ENCODE assay signal across 8 cellular contexts in genomic region chr7:116671681-116672595, GRCh38. TPM values are rescaled to one million over a fixed set of nuclear protein-coding genes. Genes with fewer than 3 reads are reported as not detected.
DNase-seq lines count a peak whose midpoint lies in the region; ATAC-seq and TF ChIP-seq lines count a peak whose summit lies in the region.

Gene MET (plus strand): TSS chr7:116672196. CDS start chr7:116699085, 26,889 bp downstream.

- in situ Hi-C loops in endometrial microvascular endothelial cells (cut with HindIII; ENCODE audit: inconsistent ontology term, low pct_unique_long_range_greater_than_20kb, low sequenced_read_pairs), result no loop called here

- peak within 1 kb of the TSS; percentile 79 for H3K4me3 Mint-ChIP-seq in activated B cell treated with CpG ODN at 0.5 μM for 24 hours

- ATAC-seq in HG02678 (IDR thresholded peaks at IDR 0.05; ENCODE audit: unreplicated experiment), result peak; percentile 93
- ATAC-seq in activated B cell treated with CpG ODN at 0.5 μM for 24 hours (ENCODE audit: low read depth), result peak; percentile 86

- no peaks in the 10 kb centered on the region for H3K36me3 Mint-ChIP-seq in activated B cell treated with CpG ODN at 0.5 μM for 24 hours (ENCODE audit: low read depth)

- intact Hi-C loops in activated B cell treated with CpG ODN at 0.5 μM for 24 hours (cut with micrococcal nuclease), result loop anchor here (1.0 to 5.0 kb wide), 8 partner anchors 41 to 505 kb away; partner anchors contain the start of gene CAV1

- no peak within 1 kb of the TSS for H3K27ac Mint-ChIP-seq in activated B cell treated with CpG ODN at 0.5 μM for 24 hours

- H3K27me3 Mint-ChIP-seq in activated B cell treated with CpG ODN at 0.5 μM for 24 hours, result peaks cover 64% of the 10 kb centered on the region

- no peak for TF ChIP-seq CTCF in activated B cell treated with CpG ODN at 0.5 μM for 24 hours (IDR thresholded peaks at IDR 0.05)

- DNase-seq in activated T-cell treated with anti-CD3 and anti-CD28 coated beads for 24 hours (ENCODE audit: low read depth) (peak; percentile 6), NCI-H1105 treated with DMSO at 0.1 percent for 48 hours (lab: John Stamatoyannopoulos, UW) (peak; percentile 67), activated B cell treated with CpG ODN at 0.5 μM for 24 hours (peak; percentile 54), medulla oblongata (ENCODE audit: extremely low spot score) (peak; percentile 40)
- DNase-seq in activated T-cell treated with anti-CD3 and anti-CD28 coated beads, Interleukin-2, amount 50 U/mL, for 1 hour, result no peak
- peak; percentile 70 for DNase-seq in stimulated activated CD8-positive, alpha-beta memory T cell treated with anti-CD3 and anti-CD28 coated beads, Interleukin-4, amount 100 ng/mL, for 48 hours

- CTCF ChIA-PET in activated B cell treated with CpG ODN at 0.5 μM for 24 hours (lab: Charles Lee), result interaction anchor here (0.6 to 2.8 kb wide), 6 partner anchors 81 to 499 kb away, joined by 3 to 11 read pairs (median 3); no protein-coding TSS in a partner anchor

- no peaks in the 10 kb centered on the region for H3K9me3 Mint-ChIP-seq in activated B cell treated with CpG ODN at 0.5 μM for 24 hours

- POLR2A ChIA-PET in activated B cell treated with CpG ODN at 0.5 μM for 24 hours (lab: Charles Lee), result interaction anchor here (0.6 to 1.5 kb wide), 2 partner anchors 33 to 115 kb away, joined by 3 to 5 read pairs; no protein-coding TSS in a partner anchor

- H3K4me1 Mint-ChIP-seq in activated B cell treated with CpG ODN at 0.5 μM for 24 hours, result peaks cover 20% of the 10 kb centered on the region

RNA-seq across cellular contexts. Expression of gene MET, which starts in this region (rescaled TPM):
- 1.1 and 1.5 TPM in 2 replicates for total RNA-seq in activated B cell treated with CpG ODN at 0.5 μM for 24 hours
- total RNA-seq in endometrial microvascular endothelial cells (ENCODE audit: inconsistent ontology term), result 32.7 TPM

Comparison
In these comparisons a context has a peak if more than half of its experiments do, and no peak if none do; other contexts are left out.
1. RNA of gene MET (total RNA-seq): 32.7 TPM in endometrial microvascular endothelial cells (single experiment); 1.1 to 1.5 TPM in activated B cell treated with CpG ODN at 0.5 μM for 24 hours; every median in the first group is over 10 times any median in the second.